1 cellular context compared by ENCODE assay signal in genomic region chrX:41350150-41350975, GRCh38.
A peak's percentile ranks its signal among the peaks of the same experiment; 100 is the strongest.
TF ChIP-seq lines count a peak whose summit lies in the region.

No MANE protein-coding gene starts in this region.

TF ChIP-seq in H1, 55 proteins besides CTCF, POLR2A, EP300 and RAD21:
- peak; percentile 56 for TF ChIP-seq CHD7 (IDR thresholded peaks at IDR 0.05; ENCODE audit: insufficient replicate concordance, low read length)
- TF ChIP-seq POLR2AphosphoS5 (IDR thresholded peaks at IDR 0.05; ENCODE audit: low read depth, low read length): peak; percentile 98
- no peak for TF ChIP-seq BRCA1 (IDR thresholded peaks at IDR 0.05; ENCODE audit: low read depth, low read length)
- peak; percentile 87 for TF ChIP-seq SIRT6 (IDR thresholded peaks at IDR 0.05; ENCODE audit: low read length)
- TF ChIP-seq SIN3A (conservative IDR thresholded peaks at IDR 0.05 in 1 of 2, IDR thresholded peaks at IDR 0.05 in 1 of 2; ENCODE audit: low read depth in 1 of 2, low read length in 2 of 2): 0 out of 4 replicates have a peak, but pooled peaks of 1 of the 2 experiments have one; percentile 27
